1 cellular context compared by ENCODE assay signal in the genomic region with DNA sequence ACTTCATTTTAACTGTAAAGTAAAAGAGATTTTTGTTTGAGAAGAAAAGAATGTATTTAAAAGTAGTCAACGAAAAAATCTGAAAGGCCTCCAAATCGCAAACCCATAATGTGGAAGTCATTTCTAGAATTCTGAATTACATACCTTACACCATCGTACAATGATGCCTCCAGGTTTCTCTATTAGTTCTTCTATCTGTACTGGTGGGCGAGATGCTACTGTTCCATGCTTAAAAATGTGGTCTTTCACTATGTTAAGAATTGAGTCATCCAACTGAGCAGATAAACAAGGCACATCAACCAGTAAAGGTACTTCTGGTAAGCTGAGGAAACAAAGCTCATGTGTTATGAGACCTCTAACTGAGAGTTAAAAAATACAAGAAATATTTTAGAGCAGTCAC.
TF ChIP-seq lines count a peak whose summit lies in the region.

No MANE protein-coding gene starts in this region.

TF ChIP-seq in HEK293, 187 proteins besides CTCF, POLR2A, EP300 and RAD21 (continued from another document):
- TF ChIP-seq ZNF785 (tag by site-specific recombination; IDR thresholded peaks at IDR 0.05) (no peak), GLI4 (tag by site-specific recombination; IDR thresholded peaks at IDR 0.05) (no peak), ZNF221 (tag by site-specific recombination; IDR thresholded peaks at IDR 0.05; ENCODE audit: borderline replicate concordance) (no peak), ZNF292 (tag by site-specific recombination; IDR thresholded peaks at IDR 0.05; ENCODE audit: borderline replicate concordance, low read depth) (no peak), ZNF354C (tag by site-specific recombination; IDR thresholded peaks at IDR 0.05; ENCODE audit: borderline replicate concordance, low read depth) (no peak), ZNF10 (tag by site-specific recombination; IDR thresholded peaks at IDR 0.05) (no peak), PRDM4 (tag by site-specific recombination; IDR thresholded peaks at IDR 0.05) (no peak), ATF2 (tag by site-specific recombination; IDR thresholded peaks at IDR 0.05; ENCODE audit: low read depth) (no peak), ZSCAN16 (tag by site-specific recombination; IDR thresholded peaks at IDR 0.05) (no peak), EGR2 (tag by site-specific recombination; IDR thresholded peaks at IDR 0.05; ENCODE audit: low read depth) (no peak)
- TF ChIP-seq, protein P1, sequence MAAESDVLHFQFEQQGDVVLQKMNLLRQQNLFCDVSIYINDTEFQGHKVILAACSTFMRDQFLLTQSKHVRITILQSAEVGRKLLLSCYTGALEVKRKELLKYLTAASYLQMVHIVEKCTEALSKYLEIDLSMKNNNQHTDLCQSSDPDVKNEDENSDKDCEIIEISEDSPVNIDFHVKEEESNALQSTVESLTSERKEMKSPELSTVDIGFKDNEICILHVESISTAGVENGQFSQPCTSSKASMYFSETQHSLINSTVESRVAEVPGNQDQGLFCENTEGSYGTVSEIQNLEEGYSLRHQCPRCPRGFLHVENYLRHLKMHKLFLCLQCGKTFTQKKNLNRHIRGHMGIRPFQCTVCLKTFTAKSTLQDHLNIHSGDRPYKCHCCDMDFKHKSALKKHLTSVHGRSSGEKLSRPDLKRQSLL (tag by site-specific recombination; IDR thresholded peaks at IDR 0.05), result no peak
- TF ChIP-seq, protein P2, sequence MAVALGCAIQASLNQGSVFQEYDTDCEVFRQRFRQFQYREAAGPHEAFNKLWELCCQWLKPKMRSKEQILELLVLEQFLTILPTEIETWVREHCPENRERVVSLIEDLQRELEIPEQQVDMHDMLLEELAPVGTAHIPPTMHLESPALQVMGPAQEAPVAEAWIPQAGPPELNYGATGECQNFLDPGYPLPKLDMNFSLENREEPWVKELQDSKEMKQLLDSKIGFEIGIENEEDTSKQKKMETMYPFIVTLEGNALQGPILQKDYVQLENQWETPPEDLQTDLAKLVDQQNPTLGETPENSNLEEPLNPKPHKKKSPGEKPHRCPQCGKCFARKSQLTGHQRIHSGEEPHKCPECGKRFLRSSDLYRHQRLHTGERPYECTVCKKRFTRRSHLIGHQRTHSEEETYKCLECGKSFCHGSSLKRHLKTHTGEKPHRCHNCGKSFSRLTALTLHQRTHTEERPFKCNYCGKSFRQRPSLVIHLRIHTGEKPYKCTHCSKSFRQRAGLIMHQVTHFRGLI (tag by site-specific recombination; IDR thresholded peaks at IDR 0.05), result no peak
